In the genomic region with DNA sequence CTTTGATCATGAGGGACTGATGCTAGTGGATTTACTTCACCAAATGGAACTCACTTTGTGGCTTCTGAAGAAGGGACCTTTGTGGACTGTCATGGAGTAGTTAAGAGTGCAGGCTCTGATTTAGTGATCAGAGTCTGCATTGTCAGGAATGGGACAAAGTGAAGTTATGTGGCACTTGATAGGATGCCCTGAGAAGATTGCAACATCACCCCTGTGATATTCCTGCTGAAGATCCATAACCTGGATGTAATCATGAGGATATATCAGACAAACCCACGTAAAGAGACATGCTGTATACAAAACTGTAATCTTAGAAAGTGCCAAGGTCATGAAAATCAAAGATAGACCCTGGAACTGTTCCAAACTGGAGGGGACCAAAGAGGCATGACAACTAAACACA, we compare ENCODE assay signal across 3 cellular contexts.
TF ChIP-seq lines count a peak whose summit lies in the region.

No MANE protein-coding gene starts in this region.

TF ChIP-seq in SK-N-SH, 30 proteins besides CTCF, POLR2A, EP300 and RAD21:
- TF ChIP-seq NFIC (IDR thresholded peaks at IDR 0.05; ENCODE audit: borderline replicate concordance) (no peak), FOXM1 (IDR thresholded peaks at IDR 0.05; ENCODE audit: low read depth) (no peak), GATA2 (CRISPR knock-in tag; IDR thresholded peaks at IDR 0.05) (no peak), TAF1 (IDR thresholded peaks at IDR 0.05; ENCODE audit: borderline replicate concordance, low read depth, low read length) (no peak), SMC3 (IDR thresholded peaks at IDR 0.05; ENCODE audit: low read depth, low read length) (no peak), YY1 (IDR thresholded peaks at IDR 0.05; ENCODE audit: low read depth) (no peak), SIN3A (IDR thresholded peaks at IDR 0.05; ENCODE audit: borderline replicate concordance, low read depth, low read length) (no peak), FOSL2 (IDR thresholded peaks at IDR 0.05; ENCODE audit: borderline replicate concordance, low read depth) (no peak)

TF ChIP-seq in SK-N-SH treated with all-trans-retinoic acid at 6 μM for 48 hours, 23 proteins besides CTCF, POLR2A, EP300 and RAD21:
- TF ChIP-seq ISL1 (CRISPR knock-in tag; IDR thresholded peaks at IDR 0.05) (no peak), ARNTL (CRISPR knock-in tag; IDR thresholded peaks at IDR 0.05; ENCODE audit: borderline replicate concordance, low read depth) (no peak), ZNF565 (CRISPR knock-in tag; conservative IDR thresholded peaks at IDR 0.05; ENCODE audit: low read depth) (no peak), SNAI2 (CRISPR knock-in tag; IDR thresholded peaks at IDR 0.05) (no peak), ZFP30 (CRISPR knock-in tag; IDR thresholded peaks at IDR 0.05) (no peak), ZNF70 (CRISPR knock-in tag; IDR thresholded peaks at IDR 0.05) (no peak), ZC3H10 (CRISPR knock-in tag; IDR thresholded peaks at IDR 0.05) (no peak), PPARA (CRISPR knock-in tag; IDR thresholded peaks at IDR 0.05; ENCODE audit: borderline replicate concordance) (no peak), RARB (CRISPR knock-in tag; IDR thresholded peaks at IDR 0.05) (no peak), OSR1 (CRISPR knock-in tag; IDR thresholded peaks at IDR 0.05) (no peak), GLIS3 (CRISPR knock-in tag; IDR thresholded peaks at IDR 0.05) (no peak), TOX (CRISPR knock-in tag; IDR thresholded peaks at IDR 0.05; ENCODE audit: borderline replicate concordance) (no peak)
- TF ChIP-seq, protein P1, sequence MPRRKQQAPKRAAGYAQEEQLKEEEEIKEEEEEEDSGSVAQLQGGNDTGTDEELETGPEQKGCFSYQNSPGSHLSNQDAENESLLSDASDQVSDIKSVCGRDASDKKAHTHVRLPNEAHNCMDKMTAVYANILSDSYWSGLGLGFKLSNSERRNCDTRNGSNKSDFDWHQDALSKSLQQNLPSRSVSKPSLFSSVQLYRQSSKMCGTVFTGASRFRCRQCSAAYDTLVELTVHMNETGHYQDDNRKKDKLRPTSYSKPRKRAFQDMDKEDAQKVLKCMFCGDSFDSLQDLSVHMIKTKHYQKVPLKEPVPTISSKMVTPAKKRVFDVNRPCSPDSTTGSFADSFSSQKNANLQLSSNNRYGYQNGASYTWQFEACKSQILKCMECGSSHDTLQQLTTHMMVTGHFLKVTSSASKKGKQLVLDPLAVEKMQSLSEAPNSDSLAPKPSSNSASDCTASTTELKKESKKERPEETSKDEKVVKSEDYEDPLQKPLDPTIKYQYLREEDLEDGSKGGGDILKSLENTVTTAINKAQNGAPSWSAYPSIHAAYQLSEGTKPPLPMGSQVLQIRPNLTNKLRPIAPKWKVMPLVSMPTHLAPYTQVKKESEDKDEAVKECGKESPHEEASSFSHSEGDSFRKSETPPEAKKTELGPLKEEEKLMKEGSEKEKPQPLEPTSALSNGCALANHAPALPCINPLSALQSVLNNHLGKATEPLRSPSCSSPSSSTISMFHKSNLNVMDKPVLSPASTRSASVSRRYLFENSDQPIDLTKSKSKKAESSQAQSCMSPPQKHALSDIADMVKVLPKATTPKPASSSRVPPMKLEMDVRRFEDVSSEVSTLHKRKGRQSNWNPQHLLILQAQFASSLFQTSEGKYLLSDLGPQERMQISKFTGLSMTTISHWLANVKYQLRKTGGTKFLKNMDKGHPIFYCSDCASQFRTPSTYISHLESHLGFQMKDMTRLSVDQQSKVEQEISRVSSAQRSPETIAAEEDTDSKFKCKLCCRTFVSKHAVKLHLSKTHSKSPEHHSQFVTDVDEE (CRISPR knock-in tag; IDR thresholded peaks at IDR 0.05), result no peak
- TF ChIP-seq, protein P2, sequence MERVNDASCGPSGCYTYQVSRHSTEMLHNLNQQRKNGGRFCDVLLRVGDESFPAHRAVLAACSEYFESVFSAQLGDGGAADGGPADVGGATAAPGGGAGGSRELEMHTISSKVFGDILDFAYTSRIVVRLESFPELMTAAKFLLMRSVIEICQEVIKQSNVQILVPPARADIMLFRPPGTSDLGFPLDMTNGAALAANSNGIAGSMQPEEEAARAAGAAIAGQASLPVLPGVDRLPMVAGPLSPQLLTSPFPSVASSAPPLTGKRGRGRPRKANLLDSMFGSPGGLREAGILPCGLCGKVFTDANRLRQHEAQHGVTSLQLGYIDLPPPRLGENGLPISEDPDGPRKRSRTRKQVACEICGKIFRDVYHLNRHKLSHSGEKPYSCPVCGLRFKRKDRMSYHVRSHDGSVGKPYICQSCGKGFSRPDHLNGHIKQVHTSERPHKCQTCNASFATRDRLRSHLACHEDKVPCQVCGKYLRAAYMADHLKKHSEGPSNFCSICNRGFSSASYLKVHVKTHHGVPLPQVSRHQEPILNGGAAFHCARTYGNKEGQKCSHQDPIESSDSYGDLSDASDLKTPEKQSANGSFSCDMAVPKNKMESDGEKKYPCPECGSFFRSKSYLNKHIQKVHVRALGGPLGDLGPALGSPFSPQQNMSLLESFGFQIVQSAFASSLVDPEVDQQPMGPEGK (CRISPR knock-in tag; IDR thresholded peaks at IDR 0.05; ENCODE audit: borderline replicate concordance), result no peak

TF ChIP-seq in K562, 482 proteins besides CTCF, POLR2A, EP300 and RAD21:
- TF ChIP-seq CEBPB (tag; IDR thresholded peaks at IDR 0.05), result peak; percentile 47
- peak; percentile 50 to 51; a peak in 3 of 4 replicates for TF ChIP-seq KDM1A (IDR thresholded peaks at IDR 0.05)
- TF ChIP-seq RBM25 (IDR thresholded peaks at IDR 0.05; ENCODE audit: low read depth, low read length, severe bottlenecking), result no peak
- TF ChIP-seq ZNF668 (CRISPR knock-in tag; IDR thresholded peaks at IDR 0.05), result no peak
- TF ChIP-seq ZFPM2 (CRISPR knock-in tag; IDR thresholded peaks at IDR 0.05), result no peak
- no peak for TF ChIP-seq ZBTB17 (CRISPR knock-in tag; IDR thresholded peaks at IDR 0.05)
- 0 out of 2 replicates have a peak, but pooled peaks have one; percentile 39 for TF ChIP-seq NFIC (IDR thresholded peaks at IDR 0.05)
- no peak for TF ChIP-seq TARDBP (IDR thresholded peaks at IDR 0.05)
